1 cellular context compared by ENCODE assay signal in the genomic region with DNA sequence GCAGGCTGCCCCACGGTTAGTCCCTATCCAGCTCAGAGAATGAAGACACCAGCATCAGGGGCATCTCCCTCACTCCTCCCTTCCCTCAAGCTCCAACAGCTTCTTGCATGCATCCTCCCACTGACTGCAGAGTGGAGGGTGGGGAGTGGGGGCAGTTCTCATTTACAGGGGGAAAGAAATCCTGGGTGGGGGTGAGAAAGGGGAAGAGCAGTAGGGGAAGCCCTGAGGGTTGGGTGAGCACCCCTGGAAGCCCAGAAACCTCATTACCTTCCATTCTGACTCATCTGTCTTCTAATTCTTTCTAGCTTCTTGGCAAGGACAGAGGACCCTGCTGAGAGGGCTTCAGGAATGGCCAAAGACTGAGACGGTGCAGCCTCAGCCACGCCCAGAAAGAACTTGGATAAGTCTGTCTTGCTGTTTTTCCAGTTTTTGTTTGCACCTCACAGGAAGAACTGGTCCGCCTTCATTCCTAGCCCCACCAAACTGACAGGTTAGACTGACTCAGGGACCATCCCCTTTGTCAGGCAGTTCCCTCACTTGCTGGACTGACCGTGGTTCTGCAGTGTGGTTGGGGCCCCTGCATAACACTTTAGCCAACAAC.
TF ChIP-seq lines count a peak whose summit lies in the region.

No MANE protein-coding gene starts in this region.

TF ChIP-seq in HEK293, 187 proteins besides CTCF, POLR2A, EP300 and RAD21 (continued from another document):
- TF ChIP-seq GLIS1 (tag by site-specific recombination; IDR thresholded peaks at IDR 0.05), result 0 out of 2 replicates have a peak, but pooled peaks have one; percentile 13
